1 cellular context compared by ENCODE assay signal in the genomic region with DNA sequence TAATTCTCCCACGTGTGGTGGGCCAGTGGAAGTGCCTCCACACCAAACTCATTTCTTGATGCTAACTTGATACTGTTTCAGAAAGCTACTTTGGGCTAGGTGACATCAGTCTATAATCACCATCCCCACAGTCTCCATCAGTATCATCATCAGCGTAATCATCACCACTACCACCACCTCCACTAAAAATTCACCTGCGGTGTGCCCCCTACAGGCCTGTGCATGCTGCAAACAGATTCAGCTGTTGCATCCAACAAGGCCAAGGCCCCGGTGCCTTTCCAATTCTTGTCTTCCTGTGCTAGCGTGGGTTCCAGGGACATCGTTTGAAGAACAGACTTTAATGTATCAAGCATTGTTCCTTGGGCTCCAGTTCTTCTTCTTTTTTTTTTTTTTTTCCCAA.
TF ChIP-seq lines count a peak whose summit lies in the region.

No MANE protein-coding gene starts in this region.

TF ChIP-seq in GM23338, 12 proteins besides CTCF, POLR2A, EP300 and RAD21 (continued from another document):
- TF ChIP-seq, protein P1, sequence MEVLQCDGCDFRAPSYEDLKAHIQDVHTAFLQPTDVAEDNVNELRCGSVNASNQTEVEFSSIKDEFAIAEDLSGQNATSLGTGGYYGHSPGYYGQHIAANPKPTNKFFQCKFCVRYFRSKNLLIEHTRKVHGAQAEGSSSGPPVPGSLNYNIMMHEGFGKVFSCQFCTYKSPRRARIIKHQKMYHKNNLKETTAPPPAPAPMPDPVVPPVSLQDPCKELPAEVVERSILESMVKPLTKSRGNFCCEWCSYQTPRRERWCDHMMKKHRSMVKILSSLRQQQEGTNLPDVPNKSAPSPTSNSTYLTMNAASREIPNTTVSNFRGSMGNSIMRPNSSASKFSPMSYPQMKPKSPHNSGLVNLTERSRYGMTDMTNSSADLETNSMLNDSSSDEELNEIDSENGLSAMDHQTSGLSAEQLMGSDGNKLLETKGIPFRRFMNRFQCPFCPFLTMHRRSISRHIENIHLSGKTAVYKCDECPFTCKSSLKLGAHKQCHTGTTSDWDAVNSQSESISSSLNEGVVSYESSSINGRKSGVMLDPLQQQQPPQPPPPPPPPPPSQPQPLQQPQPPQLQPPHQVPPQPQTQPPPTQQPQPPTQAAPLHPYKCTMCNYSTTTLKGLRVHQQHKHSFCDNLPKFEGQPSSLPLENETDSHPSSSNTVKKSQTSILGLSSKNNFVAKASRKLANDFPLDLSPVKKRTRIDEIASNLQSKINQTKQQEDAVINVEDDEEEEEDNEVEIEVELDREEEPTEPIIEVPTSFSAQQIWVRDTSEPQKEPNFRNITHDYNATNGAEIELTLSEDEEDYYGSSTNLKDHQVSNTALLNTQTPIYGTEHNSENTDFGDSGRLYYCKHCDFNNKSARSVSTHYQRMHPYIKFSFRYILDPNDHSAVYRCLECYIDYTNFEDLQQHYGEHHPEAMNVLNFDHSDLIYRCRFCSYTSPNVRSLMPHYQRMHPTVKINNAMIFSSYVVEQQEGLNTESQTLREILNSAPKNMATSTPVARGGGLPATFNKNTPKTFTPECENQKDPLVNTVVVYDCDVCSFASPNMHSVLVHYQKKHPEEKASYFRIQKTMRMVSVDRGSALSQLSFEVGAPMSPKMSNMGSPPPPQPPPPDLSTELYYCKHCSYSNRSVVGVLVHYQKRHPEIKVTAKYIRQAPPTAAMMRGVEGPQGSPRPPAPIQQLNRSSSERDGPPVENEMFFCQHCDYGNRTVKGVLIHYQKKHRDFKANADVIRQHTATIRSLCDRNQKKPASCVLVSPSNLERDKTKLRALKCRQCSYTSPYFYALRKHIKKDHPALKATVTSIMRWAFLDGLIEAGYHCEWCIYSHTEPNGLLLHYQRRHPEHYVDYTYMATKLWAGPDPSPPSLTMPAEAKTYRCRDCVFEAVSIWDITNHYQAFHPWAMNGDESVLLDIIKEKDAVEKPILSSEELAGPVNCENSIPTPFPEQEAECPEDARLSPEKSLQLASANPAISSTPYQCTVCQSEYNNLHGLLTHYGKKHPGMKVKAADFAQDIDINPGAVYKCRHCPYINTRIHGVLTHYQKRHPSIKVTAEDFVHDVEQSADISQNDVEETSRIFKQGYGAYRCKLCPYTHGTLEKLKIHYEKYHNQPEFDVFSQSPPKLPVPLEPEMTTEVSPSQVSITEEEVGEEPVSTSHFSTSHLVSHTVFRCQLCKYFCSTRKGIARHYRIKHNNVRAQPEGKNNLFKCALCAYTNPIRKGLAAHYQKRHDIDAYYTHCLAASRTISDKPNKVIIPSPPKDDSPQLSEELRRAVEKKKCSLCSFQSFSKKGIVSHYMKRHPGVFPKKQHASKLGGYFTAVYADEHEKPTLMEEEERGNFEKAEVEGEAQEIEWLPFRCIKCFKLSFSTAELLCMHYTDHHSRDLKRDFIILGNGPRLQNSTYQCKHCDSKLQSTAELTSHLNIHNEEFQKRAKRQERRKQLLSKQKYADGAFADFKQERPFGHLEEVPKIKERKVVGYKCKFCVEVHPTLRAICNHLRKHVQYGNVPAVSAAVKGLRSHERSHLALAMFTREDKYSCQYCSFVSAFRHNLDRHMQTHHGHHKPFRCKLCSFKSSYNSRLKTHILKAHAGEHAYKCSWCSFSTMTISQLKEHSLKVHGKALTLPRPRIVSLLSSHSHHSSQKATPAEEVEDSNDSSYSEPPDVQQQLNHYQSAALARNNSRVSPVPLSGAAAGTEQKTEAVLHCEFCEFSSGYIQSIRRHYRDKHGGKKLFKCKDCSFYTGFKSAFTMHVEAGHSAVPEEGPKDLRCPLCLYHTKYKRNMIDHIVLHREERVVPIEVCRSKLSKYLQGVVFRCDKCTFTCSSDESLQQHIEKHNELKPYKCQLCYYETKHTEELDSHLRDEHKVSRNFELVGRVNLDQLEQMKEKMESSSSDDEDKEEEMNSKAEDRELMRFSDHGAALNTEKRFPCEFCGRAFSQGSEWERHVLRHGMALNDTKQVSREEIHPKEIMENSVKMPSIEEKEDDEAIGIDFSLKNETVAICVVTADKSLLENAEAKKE (CRISPR knock-in tag; IDR thresholded peaks at IDR 0.05): no peak
- TF ChIP-seq JUNB (IDR thresholded peaks at IDR 0.05; ENCODE audit: unreplicated experiment): no peak
- TF ChIP-seq, protein P2, sequence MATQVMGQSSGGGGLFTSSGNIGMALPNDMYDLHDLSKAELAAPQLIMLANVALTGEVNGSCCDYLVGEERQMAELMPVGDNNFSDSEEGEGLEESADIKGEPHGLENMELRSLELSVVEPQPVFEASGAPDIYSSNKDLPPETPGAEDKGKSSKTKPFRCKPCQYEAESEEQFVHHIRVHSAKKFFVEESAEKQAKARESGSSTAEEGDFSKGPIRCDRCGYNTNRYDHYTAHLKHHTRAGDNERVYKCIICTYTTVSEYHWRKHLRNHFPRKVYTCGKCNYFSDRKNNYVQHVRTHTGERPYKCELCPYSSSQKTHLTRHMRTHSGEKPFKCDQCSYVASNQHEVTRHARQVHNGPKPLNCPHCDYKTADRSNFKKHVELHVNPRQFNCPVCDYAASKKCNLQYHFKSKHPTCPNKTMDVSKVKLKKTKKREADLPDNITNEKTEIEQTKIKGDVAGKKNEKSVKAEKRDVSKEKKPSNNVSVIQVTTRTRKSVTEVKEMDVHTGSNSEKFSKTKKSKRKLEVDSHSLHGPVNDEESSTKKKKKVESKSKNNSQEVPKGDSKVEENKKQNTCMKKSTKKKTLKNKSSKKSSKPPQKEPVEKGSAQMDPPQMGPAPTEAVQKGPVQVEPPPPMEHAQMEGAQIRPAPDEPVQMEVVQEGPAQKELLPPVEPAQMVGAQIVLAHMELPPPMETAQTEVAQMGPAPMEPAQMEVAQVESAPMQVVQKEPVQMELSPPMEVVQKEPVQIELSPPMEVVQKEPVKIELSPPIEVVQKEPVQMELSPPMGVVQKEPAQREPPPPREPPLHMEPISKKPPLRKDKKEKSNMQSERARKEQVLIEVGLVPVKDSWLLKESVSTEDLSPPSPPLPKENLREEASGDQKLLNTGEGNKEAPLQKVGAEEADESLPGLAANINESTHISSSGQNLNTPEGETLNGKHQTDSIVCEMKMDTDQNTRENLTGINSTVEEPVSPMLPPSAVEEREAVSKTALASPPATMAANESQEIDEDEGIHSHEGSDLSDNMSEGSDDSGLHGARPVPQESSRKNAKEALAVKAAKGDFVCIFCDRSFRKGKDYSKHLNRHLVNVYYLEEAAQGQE (IDR thresholded peaks at IDR 0.05; ENCODE audit: unreplicated experiment): no peak
- TF ChIP-seq, protein P3, sequence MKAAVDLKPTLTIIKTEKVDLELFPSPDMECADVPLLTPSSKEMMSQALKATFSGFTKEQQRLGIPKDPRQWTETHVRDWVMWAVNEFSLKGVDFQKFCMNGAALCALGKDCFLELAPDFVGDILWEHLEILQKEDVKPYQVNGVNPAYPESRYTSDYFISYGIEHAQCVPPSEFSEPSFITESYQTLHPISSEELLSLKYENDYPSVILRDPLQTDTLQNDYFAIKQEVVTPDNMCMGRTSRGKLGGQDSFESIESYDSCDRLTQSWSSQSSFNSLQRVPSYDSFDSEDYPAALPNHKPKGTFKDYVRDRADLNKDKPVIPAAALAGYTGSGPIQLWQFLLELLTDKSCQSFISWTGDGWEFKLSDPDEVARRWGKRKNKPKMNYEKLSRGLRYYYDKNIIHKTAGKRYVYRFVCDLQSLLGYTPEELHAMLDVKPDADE (IDR thresholded peaks at IDR 0.05): no peak
